ENCODE assay signal across 11 cellular contexts in the genomic region with DNA sequence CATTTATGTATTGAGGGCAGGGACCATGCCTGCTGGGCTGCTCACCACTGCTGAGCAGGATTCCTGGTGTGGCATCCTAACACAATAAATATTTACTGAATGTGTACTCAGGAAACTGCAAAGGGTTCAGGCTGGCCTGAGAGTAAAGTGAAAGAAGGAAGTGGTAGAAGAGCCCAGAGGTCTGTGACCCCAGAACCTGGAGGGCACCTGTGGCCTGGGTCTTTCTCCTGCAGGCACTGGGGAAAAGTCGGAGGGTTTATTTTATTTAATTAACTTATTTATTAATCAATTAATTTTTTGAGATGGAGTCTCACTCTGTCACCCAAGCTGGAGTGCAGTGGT. TPM values are rescaled to one million over a fixed set of nuclear protein-coding genes. Genes with fewer than 3 reads are reported as not detected.
DNase-seq lines count a peak whose midpoint lies in the region; ATAC-seq and TF ChIP-seq lines count a peak whose summit lies in the region.
"Had no signal": no experiment of that assay in that cellular context is flagged by ENCODE, and none has a peak within 500 bp of the region (broad histone marks: within the 10 kb centered on the region; RNA-seq: fewer than 3 reads in every experiment).

No MANE protein-coding gene starts in this region.

- peak overlapping the region in 9 of 11 experiments; percentile 41 to 77 (median 73); a peak in 15 of 22 replicates for H3K9ac ChIP-seq in BLaER1 treated with 17β-estradiol and CSF1 and Interleukin-3, amounts not matched to agents 10 nM and 100 nM
- H3K9ac ChIP-seq: parathyroid adenoma had no signal

- no peaks in the 10 kb centered on the region for H3K27me3 Mint-ChIP-seq in activated T-helper 1 cell treated with anti-CD3 and anti-CD28 coated beads, Interleukin-12 subunit alpha, Interleukin-12 subunit beta, Interleukin-2, Interleukin-4 antibody, amounts not matched to agents 30 ng/mL and 10 ng/mL and 1 ng/mL, durations not matched to agents 14 hours and 24 hours and 36 hours (ENCODE audit: insufficient read depth)
- H3K27me3 Mint-ChIP-seq in natural killer cell (ENCODE audit: low read depth in 2 of 2) = no peaks in the 10 kb centered on the region

- no peak for ATAC-seq in natural killer cell

- no peaks in the 10 kb centered on the region for H3K27me3 ChIP-seq in BLaER1 treated with 17β-estradiol and CSF1 and Interleukin-3, amounts not matched to agents 10 nM and 100 nM

- H3K36me3 Mint-ChIP-seq in activated T-helper 1 cell treated with anti-CD3 and anti-CD28 coated beads, Interleukin-12 subunit alpha, Interleukin-12 subunit beta, Interleukin-2, Interleukin-4 antibody, amounts not matched to agents 30 ng/mL and 10 ng/mL and 1 ng/mL, durations not matched to agents 14 hours and 24 hours and 36 hours (ENCODE audit: low read depth) = no peaks in the 10 kb centered on the region
- no peaks in the 10 kb centered on the region for H3K36me3 Mint-ChIP-seq in natural killer cell

- H3K4me1 ChIP-seq in BLaER1 treated with 17β-estradiol and CSF1 and Interleukin-3, amounts not matched to agents 10 nM and 100 nM = peaks cover 85 to 100% (median 99%) of the 10 kb centered on the region in 10 experiments

- DNase-seq in GF-D8 (lab: John Stamatoyannopoulos, UW) = peak; percentile 3
- DNase-seq in activated T-helper 1 cell treated with anti-CD3 and anti-CD28 coated beads, Interleukin-12 subunit alpha, Interleukin-12 subunit beta, Interleukin-2, Interleukin-4 antibody, amounts not matched to agents 30 ng/mL and 10 ng/mL and 1 ng/mL, durations not matched to agents 14 hours and 24 hours and 36 hours (ENCODE audit: low spot score) = no peak
- DNase-seq in natural killer cell = no peak
- no peak for DNase-seq in activated CD4-positive, CD25-positive, alpha-beta regulatory T cell (lab: John Stamatoyannopoulos, UW)
- DNase-seq in activated effector memory CD4-positive, alpha-beta T cell treated with Interleukin-2 at 50 U/mL for 16 hours = no peak
- DNase-seq in glomerular visceral epithelial cell (ENCODE audit: extremely low spot score) = no peak
- DNase-seq in NCI-H146 (lab: John Stamatoyannopoulos, UW) = no peak
- DNase-seq: GDM1, NCI-H1048 had no signal

- intact Hi-C loops in activated T-helper 1 cell treated with anti-CD3 and anti-CD28 coated beads, Interleukin-12 subunit alpha, Interleukin-12 subunit beta, Interleukin-2, Interleukin-4 antibody, amounts not matched to agents 30 ng/mL and 10 ng/mL and 1 ng/mL, durations not matched to agents 14 hours and 24 hours and 36 hours (cut with micrococcal nuclease) = no loop called here
- intact Hi-C loops in natural killer cell (cut with micrococcal nuclease) = loop anchor here (5.0 kb wide), 3 partner anchors 46 to 86 kb away; a partner anchor contains a TSS

- peak overlapping the region; percentile 74 to 99 (median 91) for H3K4me2 ChIP-seq in BLaER1 treated with 17β-estradiol and CSF1 and Interleukin-3, amounts not matched to agents 10 nM and 100 nM

- H3K4me1 Mint-ChIP-seq in activated T-helper 1 cell treated with anti-CD3 and anti-CD28 coated beads, Interleukin-12 subunit alpha, Interleukin-12 subunit beta, Interleukin-2, Interleukin-4 antibody, amounts not matched to agents 30 ng/mL and 10 ng/mL and 1 ng/mL, durations not matched to agents 14 hours and 24 hours and 36 hours (ENCODE audit: low read depth) = peaks cover 46% of the 10 kb centered on the region
- peaks cover 45 to 47% of the 10 kb centered on the region in 2 donors for H3K4me1 Mint-ChIP-seq in natural killer cell

- no peaks in the 10 kb centered on the region for H4K20me1 ChIP-seq in BLaER1 treated with 17β-estradiol and CSF1 and Interleukin-3, amounts not matched to agents 10 nM and 100 nM

- no peaks in the 10 kb centered on the region for H3K9me3 ChIP-seq in BLaER1 treated with 17β-estradiol and CSF1 and Interleukin-3, amounts not matched to agents 10 nM and 100 nM (replicated peaks in 1 of 11)

- H3K4me3 Mint-ChIP-seq in activated T-helper 1 cell treated with anti-CD3 and anti-CD28 coated beads, Interleukin-12 subunit alpha, Interleukin-12 subunit beta, Interleukin-2, Interleukin-4 antibody, amounts not matched to agents 30 ng/mL and 10 ng/mL and 1 ng/mL, durations not matched to agents 14 hours and 24 hours and 36 hours = peak overlapping the region; percentile 54
- peak overlapping the region; percentile 76 for H3K4me3 Mint-ChIP-seq in natural killer cell

- 0 out of 20 replicates have a peak overlapping the region, but pooled peaks of 1 of the 10 experiments have one; percentile 14 for H3K4me3 ChIP-seq in BLaER1 treated with 17β-estradiol and CSF1 and Interleukin-3, amounts not matched to agents 10 nM and 100 nM

- H3K27ac ChIP-seq in BLaER1 treated with 17β-estradiol and CSF1 and Interleukin-3, amounts not matched to agents 10 nM and 100 nM = peak overlapping the region in 9 of 11 experiments; percentile 77 to 92 (median 88); a peak in 17 of 22 replicates
- H3K27ac ChIP-seq: parathyroid adenoma had no signal

- no peaks in the 10 kb centered on the region for H3K9me3 Mint-ChIP-seq in activated T-helper 1 cell treated with anti-CD3 and anti-CD28 coated beads, Interleukin-12 subunit alpha, Interleukin-12 subunit beta, Interleukin-2, Interleukin-4 antibody, amounts not matched to agents 30 ng/mL and 10 ng/mL and 1 ng/mL, durations not matched to agents 14 hours and 24 hours and 36 hours
- no peaks in the 10 kb centered on the region for H3K9me3 Mint-ChIP-seq in natural killer cell

- peak overlapping the region; percentile 81 for H3K27ac Mint-ChIP-seq in activated T-helper 1 cell treated with anti-CD3 and anti-CD28 coated beads, Interleukin-12 subunit alpha, Interleukin-12 subunit beta, Interleukin-2, Interleukin-4 antibody, amounts not matched to agents 30 ng/mL and 10 ng/mL and 1 ng/mL, durations not matched to agents 14 hours and 24 hours and 36 hours
- peak overlapping the region; percentile 97 to 99 for H3K27ac Mint-ChIP-seq in natural killer cell

- TF ChIP-seq CTCF in natural killer cell (IDR thresholded peaks at IDR 0.05) = no peak

- no peaks in the 10 kb centered on the region for H3K36me3 ChIP-seq in BLaER1 treated with 17β-estradiol and CSF1 and Interleukin-3, amounts not matched to agents 10 nM and 100 nM

RNA-seq across cellular contexts. Expression of a gene that starts 28.2 kb away (rescaled TPM):
- 95.2 and 95.3 TPM in 2 replicates for total RNA-seq in activated T-helper 1 cell treated with anti-CD3 and anti-CD28 coated beads, Interleukin-12 subunit alpha, Interleukin-12 subunit beta, Interleukin-2, Interleukin-4 antibody, amounts not matched to agents 30 ng/mL and 10 ng/mL and 1 ng/mL, durations not matched to agents 14 hours and 24 hours and 36 hours
- total RNA-seq in natural killer cell = 10 to 100 TPM; 35.5 to 45.4 (median 41.5) TPM

RNA-seq across cellular contexts. Expression of a gene that starts 53.6 kb away (rescaled TPM):
- 22.3 and 25.0 TPM in 2 replicates for total RNA-seq in activated T-helper 1 cell treated with anti-CD3 and anti-CD28 coated beads, Interleukin-12 subunit alpha, Interleukin-12 subunit beta, Interleukin-2, Interleukin-4 antibody, amounts not matched to agents 30 ng/mL and 10 ng/mL and 1 ng/mL, durations not matched to agents 14 hours and 24 hours and 36 hours
- 1 to 10 TPM; 1.7 to 2.0 (median 1.9) TPM for total RNA-seq in natural killer cell
